ENCODE assay signal across 2 cellular contexts in genomic region chr1:227127891-227128290, GRCh38.
TF ChIP-seq lines count a peak whose summit lies in the region.

No MANE protein-coding gene starts in this region.

TF ChIP-seq in GM12878, 131 proteins besides CTCF, POLR2A, EP300 and RAD21 (continued from another document):
- TF ChIP-seq, protein P1, sequence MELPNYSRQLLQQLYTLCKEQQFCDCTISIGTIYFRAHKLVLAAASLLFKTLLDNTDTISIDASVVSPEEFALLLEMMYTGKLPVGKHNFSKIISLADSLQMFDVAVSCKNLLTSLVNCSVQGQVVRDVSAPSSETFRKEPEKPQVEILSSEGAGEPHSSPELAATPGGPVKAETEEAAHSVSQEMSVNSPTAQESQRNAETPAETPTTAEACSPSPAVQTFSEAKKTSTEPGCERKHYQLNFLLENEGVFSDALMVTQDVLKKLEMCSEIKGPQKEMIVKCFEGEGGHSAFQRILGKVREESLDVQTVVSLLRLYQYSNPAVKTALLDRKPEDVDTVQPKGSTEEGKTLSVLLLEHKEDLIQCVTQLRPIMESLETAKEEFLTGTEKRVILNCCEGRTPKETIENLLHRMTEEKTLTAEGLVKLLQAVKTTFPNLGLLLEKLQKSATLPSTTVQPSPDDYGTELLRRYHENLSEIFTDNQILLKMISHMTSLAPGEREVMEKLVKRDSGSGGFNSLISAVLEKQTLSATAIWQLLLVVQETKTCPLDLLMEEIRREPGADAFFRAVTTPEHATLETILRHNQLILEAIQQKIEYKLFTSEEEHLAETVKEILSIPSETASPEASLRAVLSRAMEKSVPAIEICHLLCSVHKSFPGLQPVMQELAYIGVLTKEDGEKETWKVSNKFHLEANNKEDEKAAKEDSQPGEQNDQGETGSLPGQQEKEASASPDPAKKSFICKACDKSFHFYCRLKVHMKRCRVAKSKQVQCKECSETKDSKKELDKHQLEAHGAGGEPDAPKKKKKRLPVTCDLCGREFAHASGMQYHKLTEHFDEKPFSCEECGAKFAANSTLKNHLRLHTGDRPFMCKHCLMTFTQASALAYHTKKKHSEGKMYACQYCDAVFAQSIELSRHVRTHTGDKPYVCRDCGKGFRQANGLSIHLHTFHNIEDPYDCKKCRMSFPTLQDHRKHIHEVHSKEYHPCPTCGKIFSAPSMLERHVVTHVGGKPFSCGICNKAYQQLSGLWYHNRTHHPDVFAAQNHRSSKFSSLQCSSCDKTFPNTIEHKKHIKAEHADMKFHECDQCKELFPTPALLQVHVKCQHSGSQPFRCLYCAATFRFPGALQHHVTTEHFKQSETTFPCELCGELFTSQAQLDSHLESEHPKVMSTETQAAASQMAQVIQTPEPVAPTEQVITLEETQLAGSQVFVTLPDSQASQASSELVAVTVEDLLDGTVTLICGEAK (IDR thresholded peaks at IDR 0.05; ENCODE audit: borderline replicate concordance) = no peak
- TF ChIP-seq MEF2A (IDR thresholded peaks at IDR 0.05; ENCODE audit: insufficient read depth, low read depth, low read length) (no peak), NR2F1 (conservative IDR thresholded peaks at IDR 0.05) (no peak)
- TF ChIP-seq, protein P2, sequence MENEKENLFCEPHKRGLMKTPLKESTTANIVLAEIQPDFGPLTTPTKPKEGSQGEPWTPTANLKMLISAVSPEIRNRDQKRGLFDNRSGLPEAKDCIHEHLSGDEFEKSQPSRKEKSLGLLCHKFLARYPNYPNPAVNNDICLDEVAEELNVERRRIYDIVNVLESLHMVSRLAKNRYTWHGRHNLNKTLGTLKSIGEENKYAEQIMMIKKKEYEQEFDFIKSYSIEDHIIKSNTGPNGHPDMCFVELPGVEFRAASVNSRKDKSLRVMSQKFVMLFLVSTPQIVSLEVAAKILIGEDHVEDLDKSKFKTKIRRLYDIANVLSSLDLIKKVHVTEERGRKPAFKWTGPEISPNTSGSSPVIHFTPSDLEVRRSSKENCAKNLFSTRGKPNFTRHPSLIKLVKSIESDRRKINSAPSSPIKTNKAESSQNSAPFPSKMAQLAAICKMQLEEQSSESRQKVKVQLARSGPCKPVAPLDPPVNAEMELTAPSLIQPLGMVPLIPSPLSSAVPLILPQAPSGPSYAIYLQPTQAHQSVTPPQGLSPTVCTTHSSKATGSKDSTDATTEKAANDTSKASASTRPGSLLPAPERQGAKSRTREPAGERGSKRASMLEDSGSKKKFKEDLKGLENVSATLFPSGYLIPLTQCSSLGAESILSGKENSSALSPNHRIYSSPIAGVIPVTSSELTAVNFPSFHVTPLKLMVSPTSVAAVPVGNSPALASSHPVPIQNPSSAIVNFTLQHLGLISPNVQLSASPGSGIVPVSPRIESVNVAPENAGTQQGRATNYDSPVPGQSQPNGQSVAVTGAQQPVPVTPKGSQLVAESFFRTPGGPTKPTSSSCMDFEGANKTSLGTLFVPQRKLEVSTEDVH (IDR thresholded peaks at IDR 0.05; ENCODE audit: low read depth, partially characterized antibody) = no peak

TF ChIP-seq in SK-N-SH, 30 proteins besides CTCF, POLR2A, EP300 and RAD21 (continued from another document):
- TF ChIP-seq USF2 (IDR thresholded peaks at IDR 0.05; ENCODE audit: borderline replicate concordance, low read depth, low read length) (no peak), SIN3A (IDR thresholded peaks at IDR 0.05; ENCODE audit: borderline replicate concordance, low read depth, low read length) (no peak), CHD2 (IDR thresholded peaks at IDR 0.05; ENCODE audit: low read length, partially characterized antibody) (no peak), EZH2phosphoT487 (IDR thresholded peaks at IDR 0.05; ENCODE audit: borderline replicate concordance, low read depth) (no peak)
- TF ChIP-seq, protein P3, sequence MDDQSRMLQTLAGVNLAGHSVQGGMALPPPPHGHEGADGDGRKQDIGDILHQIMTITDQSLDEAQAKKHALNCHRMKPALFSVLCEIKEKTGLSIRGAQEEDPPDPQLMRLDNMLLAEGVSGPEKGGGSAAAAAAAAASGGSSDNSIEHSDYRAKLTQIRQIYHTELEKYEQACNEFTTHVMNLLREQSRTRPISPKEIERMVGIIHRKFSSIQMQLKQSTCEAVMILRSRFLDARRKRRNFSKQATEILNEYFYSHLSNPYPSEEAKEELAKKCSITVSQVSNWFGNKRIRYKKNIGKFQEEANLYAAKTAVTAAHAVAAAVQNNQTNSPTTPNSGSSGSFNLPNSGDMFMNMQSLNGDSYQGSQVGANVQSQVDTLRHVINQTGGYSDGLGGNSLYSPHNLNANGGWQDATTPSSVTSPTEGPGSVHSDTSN (IDR thresholded peaks at IDR 0.05) = no peak
